ENCODE assay signal across 23 cellular contexts in the genomic region with DNA sequence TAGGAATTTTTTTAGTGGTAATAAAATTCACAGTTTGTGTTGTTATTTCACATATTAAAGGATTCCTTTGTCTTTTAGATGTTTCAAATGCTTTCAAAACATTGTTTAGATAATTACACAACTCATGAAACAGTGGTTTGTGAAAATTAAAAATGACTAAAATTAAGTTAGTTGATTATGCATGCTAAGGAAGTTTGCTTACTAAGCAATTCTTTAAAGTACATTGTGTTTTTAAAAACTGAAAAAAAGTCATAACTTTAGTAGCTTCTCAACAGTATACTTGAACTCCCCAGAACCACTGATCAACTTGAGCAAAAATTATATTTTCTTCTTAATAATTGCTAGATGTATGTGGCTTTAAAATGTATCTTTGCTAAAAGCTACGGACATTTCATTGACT.
DNase-seq lines count a peak whose midpoint lies in the region; ATAC-seq, FAIRE-seq and TF ChIP-seq lines count a peak whose summit lies in the region.
"Had no signal": no experiment of that assay in that cellular context is flagged by ENCODE, and none has a peak within 500 bp of the region (broad histone marks: within the 10 kb centered on the region; RNA-seq: fewer than 3 reads in every experiment).

No MANE protein-coding gene starts in this region.

- no peak overlapping the region for H3K9ac ChIP-seq in K562 (ENCODE audit: insufficient read depth in 1 of 2, low read depth in 2 of 2, low read length in 2 of 2)
- H3K9ac ChIP-seq: BLaER1 had no signal

- TF ChIP-seq CTCF in A549 (IDR thresholded peaks at IDR 0.05): no peak
- TF ChIP-seq CTCF in GM23338 (conservative IDR thresholded peaks at IDR 0.05; ENCODE audit: low read depth in 2 of 2): no peak
- no peak for TF ChIP-seq CTCF in K562 (IDR thresholded peaks at IDR 0.05 in 2 of 3, conservative IDR thresholded peaks at IDR 0.05 in 1 of 3; ENCODE audit: insufficient read depth in 2 of 3, low read depth in 1 of 3, low read length in 3 of 3)
- no peak for TF ChIP-seq CTCF in osteoblast (IDR thresholded peaks at IDR 0.05; ENCODE audit: extremely low read depth, low read depth, low read length)

- H2AFZ ChIP-seq in GM23338: no peak overlapping the region; the same call in 1 of the 2 replicates
- no peak overlapping the region for H2AFZ ChIP-seq in K562 (ENCODE audit: low read depth, low read length)
- H2AFZ ChIP-seq in osteoblast (ENCODE audit: low read length): no peak overlapping the region

- H3K36me3 ChIP-seq in GM23338 (ENCODE audit: insufficient read depth) (no peaks in the 10 kb centered on the region), K562 (ENCODE audit: control insufficient read depth, insufficient read depth, low read length) (no peaks in the 10 kb centered on the region), osteoblast (ENCODE audit: insufficient read depth, low read length) (no peaks in the 10 kb centered on the region)
- H3K36me3 ChIP-seq: BLaER1 had no signal

- no peak for ATAC-seq in A549
- ATAC-seq in GM23338: no peak
- ATAC-seq in K562: no peak
- ATAC-seq: CD8-positive, alpha-beta T cell; GM12878; HCT116 had no signal

- H3K79me2 ChIP-seq in GM23338 (replicated peaks; ENCODE audit: insufficient read depth): no peaks in the 10 kb centered on the region
- H3K79me2 ChIP-seq in K562 (ENCODE audit: control insufficient read depth, insufficient read depth, low read length): no peaks in the 10 kb centered on the region
- no peaks in the 10 kb centered on the region for H3K79me2 ChIP-seq in osteoblast (ENCODE audit: insufficient read depth, low read length)

- no peaks in the 10 kb centered on the region for H3F3A ChIP-seq in GM23338 (replicated peaks; ENCODE audit: low read depth)

- H3K9me3 ChIP-seq in A549 (no peaks in the 10 kb centered on the region), K562 (replicated peaks; ENCODE audit: control insufficient read depth, insufficient read depth, low read depth, low read length) (no peaks in the 10 kb centered on the region), osteoblast (ENCODE audit: low read depth, low read length) (no peaks in the 10 kb centered on the region)
- H3K9me3 ChIP-seq: BLaER1, Caco-2 had no signal

- H3K27ac Mint-ChIP-seq in GM23338: no peak overlapping the region
- H3K27ac Mint-ChIP-seq: B cell; CD8-positive, alpha-beta T cell had no signal

- TF ChIP-seq RAD21 in A549 (conservative IDR thresholded peaks at IDR 0.05 in 1 of 2, IDR thresholded peaks at IDR 0.05 in 1 of 2) (no peak), K562 (CRISPR knock-in tag; conservative IDR thresholded peaks at IDR 0.05 in 1 of 2, IDR thresholded peaks at IDR 0.05 in 1 of 2) (no peak)

- no peaks in the 10 kb centered on the region for H3K9me1 ChIP-seq in K562 (ENCODE audit: control insufficient read depth, insufficient read depth, low read length)

- H3K27me3 Mint-ChIP-seq in GM23338 (ENCODE audit: insufficient read depth, low read depth, poor library complexity): peaks cover 5% of the 10 kb centered on the region
- H3K27me3 Mint-ChIP-seq: B cell; CD4-positive, CD25-positive, alpha-beta regulatory T cell had no signal

- POLR2A ChIA-PET in A549 (lab: Yijun Ruan, JAX) (no interaction called here), K562 (lab: Yijun Ruan, JAX) (no interaction called here)

- WGBS in A549 (ENCODE audit: missing lambda C conversion rate): 15% methylated on average over 1 of the region's 1 CpG
- 8% methylated on average over 1 of the region's 1 CpG for WGBS in K562 (ENCODE audit: insufficient coverage, low coverage, missing lambda C conversion rate)

- FAIRE-seq in A549 (lab: Jason Lieb, UNC) (no peak), K562 (lab: Jason Lieb, UNC) (no peak), endometrium (lab: Jason Lieb, UNC) (peak; percentile 15)
- FAIRE-seq: GM12878, GM19239 had no signal

- intact Hi-C loops in K562 (cut with micrococcal nuclease): no loop called here

- H3K27me3 ChIP-seq in GM23338 (ENCODE audit: insufficient read depth) (no peaks in the 10 kb centered on the region), K562 (ENCODE audit: control insufficient read depth in 2 of 2, insufficient read depth in 2 of 2, low read length in 2 of 2) (no peaks in the 10 kb centered on the region), osteoblast (ENCODE audit: insufficient read depth, low read length) (no peaks in the 10 kb centered on the region)
- H3K27me3 ChIP-seq: BLaER1 had no signal

- no TSS peak for BruUV-seq in K562 (replicated peaks; lab: Mats Ljungman, UMichigan)

- H3K9me3 Mint-ChIP-seq in GM23338: peaks cover 4% of the 10 kb centered on the region; the same call in 1 of the 3 replicates
- H3K9me3 Mint-ChIP-seq: CD8-positive, alpha-beta T cell had no signal

- DNase-seq in A549 (ENCODE audit: low read depth in 1 of 2, low spot score in 1 of 2) (no peak), GM23338 (ENCODE audit: low spot score) (no peak), K562 (ENCODE audit: extremely low read depth in 1 of 4, low spot score in 3 of 4) (no peak), osteoblast (ENCODE audit: insufficient read length, low spot score, missing footprints) (no peak)
- no peak for DNase-seq in stimulated activated CD4-positive, alpha-beta T cell treated with anti-CD3 and anti-CD28 coated beads, Interleukin-2, amount 100 ng/mL, for 24 hours
- DNase-seq in stimulated activated naive CD4-positive, alpha-beta T cell treated with Interleukin-2 at 50 U/mL for 16 hours (lab: John Stamatoyannopoulos, UW): no peak
- DNase-seq: 8988T; Caco-2; CD4-positive, CD25-positive, alpha-beta regulatory T cell; CD8-positive, alpha-beta T cell; DMS 273 treated with DMSO at 0.1 percent for 48 hours; DMS79; EL; GDM1; GOT3; H7 had no signal

- H3K4me3 Mint-ChIP-seq in GM23338: no peak overlapping the region
- H3K4me3 Mint-ChIP-seq: B cell; CD4-positive, CD25-positive, alpha-beta regulatory T cell; CD8-positive, alpha-beta T cell had no signal

- no peaks in the 10 kb centered on the region for H3K4me1 ChIP-seq in A549
- 0 out of 2 replicates have a peak, but pooled peaks cover 11% of the 10 kb centered on the region for H3K4me1 ChIP-seq in GM23338 (ENCODE audit: insufficient read depth)
- H3K4me1 ChIP-seq in K562 (replicated peaks in 1 of 2; ENCODE audit: control insufficient read depth in 2 of 2, insufficient read depth in 2 of 2, low read length in 2 of 2): no peaks in the 10 kb centered on the region
- no peaks in the 10 kb centered on the region for H3K4me1 ChIP-seq in osteoblast (ENCODE audit: insufficient read depth, low read length)
- H3K4me1 ChIP-seq: BLaER1, Caco-2 had no signal

- TF ChIP-seq EP300 in A549 (IDR thresholded peaks at IDR 0.05): no peak
- TF ChIP-seq EP300 in K562 (IDR thresholded peaks at IDR 0.05; ENCODE audit: low read length): no peak

- no peaks in the 10 kb centered on the region for H4K20me1 ChIP-seq in GM23338 (replicated peaks; ENCODE audit: insufficient read depth)
- H4K20me1 ChIP-seq in K562 (replicated peaks; ENCODE audit: control insufficient read depth, insufficient read depth, low read length): no peaks in the 10 kb centered on the region
- H4K20me1 ChIP-seq in osteoblast (ENCODE audit: insufficient read depth, low read length): no peaks in the 10 kb centered on the region
- H4K20me1 ChIP-seq: BLaER1 had no signal

- H3K9me2 ChIP-seq in GM23338 (ENCODE audit: insufficient read depth): no peaks in the 10 kb centered on the region

- in situ Hi-C loops in K562 (cut with MboI): no loop called here

- TF ChIP-seq POLR2A in A549 (IDR thresholded peaks at IDR 0.05; ENCODE audit: low read length) (no peak), K562 (conservative IDR thresholded peaks at IDR 0.05) (no peak)

- H3K4me1 Mint-ChIP-seq in GM23338: peaks cover 7% of the 10 kb centered on the region; the same call in 2 of the 3 replicates
- H3K4me1 Mint-ChIP-seq: B cell; CD4-positive, CD25-positive, alpha-beta regulatory T cell had no signal

- no peak overlapping the region for H3K4me2 ChIP-seq in A549
- 0 out of 2 replicates have a peak overlapping the region, but pooled peaks have one; percentile 34 for H3K4me2 ChIP-seq in GM23338
- H3K4me2 ChIP-seq in K562 (ENCODE audit: insufficient read depth, low read length): no peak overlapping the region
- H3K4me2 ChIP-seq in osteoblast (ENCODE audit: insufficient read depth, low read length): no peak overlapping the region
- H3K4me2 ChIP-seq: BLaER1 had no signal

- H3K4me3 ChIP-seq in A549 (no peak overlapping the region), GM23338 (no peak overlapping the region), K562 (no peak overlapping the region), osteoblast (ENCODE audit: insufficient read depth, low read length) (no peak overlapping the region)
- H3K4me3 ChIP-seq: BLaER1, GM12878 had no signal

- no peaks in the 10 kb centered on the region for H3K36me3 Mint-ChIP-seq in GM23338 (ENCODE audit: low read depth)
- H3K36me3 Mint-ChIP-seq: CD4-positive, CD25-positive, alpha-beta regulatory T cell; CD8-positive, alpha-beta T cell had no signal

- H3K27ac ChIP-seq in A549 (no peak overlapping the region), GM23338 (ENCODE audit: low read depth) (no peak overlapping the region), K562 (ENCODE audit: extremely low read depth, low read depth, low read length) (no peak overlapping the region), osteoblast (ENCODE audit: low read depth, low read length) (no peak overlapping the region)
- H3K27ac ChIP-seq: BLaER1, C4-2B had no signal

- CTCF ChIA-PET in A549 (lab: Yijun Ruan, JAX) (no interaction called here), K562 (lab: Yijun Ruan, JAX; ENCODE audit: low intra/inter-chr PET ratio) (no interaction called here)

TF ChIP-seq in A549, 52 proteins besides CTCF, POLR2A, EP300 and RAD21 (continues in another document):
- TF ChIP-seq ESRRA (IDR thresholded peaks at IDR 0.05; ENCODE audit: borderline replicate concordance, low read length): no peak
- no peak for TF ChIP-seq RFX5 (IDR thresholded peaks at IDR 0.05)
- TF ChIP-seq NPAS2 (CRISPR knock-in tag; IDR thresholded peaks at IDR 0.05; ENCODE audit: borderline replicate concordance): no peak
- TF ChIP-seq MAFK (IDR thresholded peaks at IDR 0.05; ENCODE audit: partially characterized antibody): peak; percentile 74
- TF ChIP-seq BHLHE40 (IDR thresholded peaks at IDR 0.05; ENCODE audit: low read depth, low read length): no peak

TF ChIP-seq in GM23338, 12 proteins besides CTCF, POLR2A, EP300 and RAD21 (continues in another document):
- TF ChIP-seq POLR2AphosphoS5 (IDR thresholded peaks at IDR 0.05; ENCODE audit: low read depth): no peak
- TF ChIP-seq EZH2 (IDR thresholded peaks at IDR 0.05; ENCODE audit: low read depth, unreplicated experiment): no peak
- TF ChIP-seq JUNB (IDR thresholded peaks at IDR 0.05; ENCODE audit: unreplicated experiment): no peak
- TF ChIP-seq CREB1 (CRISPR knock-in tag; IDR thresholded peaks at IDR 0.05; ENCODE audit: low read depth): no peak
- TF ChIP-seq ZNF114 (CRISPR knock-in tag; IDR thresholded peaks at IDR 0.05): no peak

TF ChIP-seq in K562, 482 proteins besides CTCF, POLR2A, EP300 and RAD21:
- 0 out of 2 replicates have a peak, but pooled peaks have one; percentile 18 for TF ChIP-seq MAFG (tag; conservative IDR thresholded peaks at IDR 0.05)
- TF ChIP-seq MAFF (IDR thresholded peaks at IDR 0.05; ENCODE audit: low read length): peak; percentile 18; the same call in 1 of the 2 replicates
- no peak for TF ChIP-seq ZFP1 (CRISPR knock-in tag; IDR thresholded peaks at IDR 0.05)
